12 cellular contexts compared by ENCODE assay signal in genomic region chr7:44289341-44290249, GRCh38. TPM values are rescaled to one million over a fixed set of nuclear protein-coding genes. Genes with fewer than 3 reads are reported as not detected.
DNase-seq lines count a peak whose midpoint lies in the region; ATAC-seq and TF ChIP-seq lines count a peak whose summit lies in the region.
"Had no signal": no experiment of that assay in that cellular context is flagged by ENCODE, and none has a peak within 500 bp of the region (broad histone marks: within the 10 kb centered on the region; RNA-seq: fewer than 3 reads in every experiment).

No MANE protein-coding gene starts in this region.

- H3K23ac ChIP-seq in H9 (ENCODE audit: insufficient read length, low read depth, low read length), result no peak overlapping the region

- H3K27ac ChIP-seq in H9 (ENCODE audit: insufficient read length, low read depth, low read length) (no peak overlapping the region), right atrium auricular region (peak overlapping the region; percentile 84 to 91), spleen (no peak overlapping the region), foreskin keratinocyte (no peak overlapping the region)

- H3K9me3 ChIP-seq in H9 (ENCODE audit: control insufficient read depth, low read depth, low read length), result no peaks in the 10 kb centered on the region
- no peaks in the 10 kb centered on the region for H3K9me3 ChIP-seq in right atrium auricular region
- no peaks in the 10 kb centered on the region for H3K9me3 ChIP-seq in spleen

- no peak overlapping the region for H3T11ph ChIP-seq in H9 (ENCODE audit: low read length)

- no peak overlapping the region for H3K4ac ChIP-seq in H9 (ENCODE audit: low read depth, low read length)

- no peaks in the 10 kb centered on the region for H3K79me2 ChIP-seq in H9 (ENCODE audit: insufficient read depth, low read length)

- no peak overlapping the region for H3K14ac ChIP-seq in H9 (ENCODE audit: insufficient read depth, low read length)

- no peak for ATAC-seq in activated CD8-positive, alpha-beta memory T cell treated with anti-CD3 and anti-CD28 coated beads, Interleukin-2, amount 10 ng/mL, durations not matched to agents 7 days and 5 days
- no peak for ATAC-seq in HG02884 (IDR thresholded peaks at IDR 0.05; ENCODE audit: unreplicated experiment)
- no peak for ATAC-seq in foreskin keratinocyte
- ATAC-seq: esophagus mucosa had no signal

- no peaks in the 10 kb centered on the region for H3K4me1 ChIP-seq in H9 (ENCODE audit: insufficient read depth, low read length)
- peaks cover 0 to 73% of the 10 kb centered on the region in 2 donors for H3K4me1 ChIP-seq in right atrium auricular region
- no peaks in the 10 kb centered on the region for H3K4me1 ChIP-seq in spleen
- no peaks in the 10 kb centered on the region for H3K4me1 ChIP-seq in foreskin keratinocyte

- H4K8ac ChIP-seq in H9 (replicated peaks; ENCODE audit: insufficient read length, low read depth, low read length), result no peak overlapping the region

- no peak overlapping the region for H2AFZ ChIP-seq in H9 (ENCODE audit: low read length)

- no peaks in the 10 kb centered on the region for H3K23me2 ChIP-seq in H9 (ENCODE audit: insufficient read length, low read depth, low read length, poor library complexity, severe bottlenecking)

- no peak overlapping the region for H2BK12ac ChIP-seq in H9 (ENCODE audit: insufficient read length, low read depth, low read length)

- TF ChIP-seq POLR2A in spleen (IDR thresholded peaks at IDR 0.05), result no peak

- no peak overlapping the region for H3K56ac ChIP-seq in H9 (ENCODE audit: insufficient read length, low read depth, low read length)

- no peaks in the 10 kb centered on the region for H3K79me1 ChIP-seq in H9 (ENCODE audit: insufficient read depth, low read depth, low read length, poor library complexity, severe bottlenecking)

- no peaks in the 10 kb centered on the region for H3K36me3 ChIP-seq in right atrium auricular region
- H3K36me3 ChIP-seq in spleen, result no peaks in the 10 kb centered on the region

- H3K4me1 Mint-ChIP-seq in H9, result peaks cover 8 to 24% of the 10 kb centered on the region in 2 experiments; a peak in 3 of 4 replicates
- H3K4me1 Mint-ChIP-seq in activated CD8-positive, alpha-beta memory T cell treated with anti-CD3 and anti-CD28 coated beads, Interleukin-2, amount 10 ng/mL, durations not matched to agents 7 days and 5 days, result no peaks in the 10 kb centered on the region

- peaks cover 31% of the 10 kb centered on the region for H3K27me3 Mint-ChIP-seq in H9 (ENCODE audit: low read depth)
- peaks cover 32% of the 10 kb centered on the region for H3K27me3 Mint-ChIP-seq in activated CD8-positive, alpha-beta memory T cell treated with anti-CD3 and anti-CD28 coated beads, Interleukin-2, amount 10 ng/mL, durations not matched to agents 7 days and 5 days

- no CpG with 5 or more reads among the region's 24 CpGs for whole genome bisulfite sequencing in H9 (ENCODE audit: extremely low coverage, insufficient read length, low lambda C conversion rate)
- 81 to 91% (median 90%) methylated on average over 17 to 24 of the region's 24 CpGs for WGBS in spleen, 5 donors

- no peaks in the 10 kb centered on the region for H4K20me1 ChIP-seq in H9 (ENCODE audit: control insufficient read depth, insufficient read depth, insufficient read length)

- no peak overlapping the region for H2BK5ac ChIP-seq in H9 (ENCODE audit: insufficient read length, low read length)

- H4K91ac ChIP-seq in H9 (ENCODE audit: insufficient read length, low read depth, low read length), result no peak overlapping the region

- TF ChIP-seq CTCF in H9 (conservative IDR thresholded peaks at IDR 0.05) (no peak), right atrium auricular region (IDR thresholded peaks at IDR 0.05) (no peak), spleen (IDR thresholded peaks at IDR 0.05 in 8 of 11, conservative IDR thresholded peaks at IDR 0.05 in 3 of 11) (no peak), foreskin keratinocyte (conservative IDR thresholded peaks at IDR 0.05) (no peak)

- no peak overlapping the region for H3K9ac ChIP-seq in H9 (ENCODE audit: extremely low read depth, insufficient read length, low read length)

- no peaks in the 10 kb centered on the region for H3K36me3 Mint-ChIP-seq in H9 (ENCODE audit: insufficient read depth in 1 of 3, low read depth in 3 of 3)
- H3K36me3 Mint-ChIP-seq in activated CD8-positive, alpha-beta memory T cell treated with anti-CD3 and anti-CD28 coated beads, Interleukin-2, amount 10 ng/mL, durations not matched to agents 7 days and 5 days, result no peaks in the 10 kb centered on the region

- H3K4me3 Mint-ChIP-seq in H9, result no peak overlapping the region
- no peak overlapping the region for H3K4me3 Mint-ChIP-seq in activated CD8-positive, alpha-beta memory T cell treated with anti-CD3 and anti-CD28 coated beads, Interleukin-2, amount 10 ng/mL, durations not matched to agents 7 days and 5 days

- DNase-seq in H9 (peak; percentile 32), right atrium auricular region (ENCODE audit: low spot score) (peak; percentile 58), spleen (peak; percentile 67), foreskin keratinocyte (no peak), NCI-H345 treated with DMSO at 0.1 percent for 48 hours (lab: John Stamatoyannopoulos, UW; ENCODE audit: unreplicated experiment) (no peak)
- DNase-seq in activated CD8-positive, alpha-beta memory T cell treated with anti-CD3 and anti-CD28 coated beads, Interleukin-2, amount 10 ng/mL, durations not matched to agents 7 days and 5 days, result peak; percentile 34
- DNase-seq: central memory CD4-positive, alpha-beta T cell; NCI-H1105; NCI-H524 had no signal

- no peak overlapping the region for H2BK20ac ChIP-seq in H9 (ENCODE audit: low read depth, low read length, poor library complexity, severe bottlenecking)

- H3K27me3 ChIP-seq in H9 (ENCODE audit: insufficient read depth, low read length) (no peaks in the 10 kb centered on the region), right atrium auricular region (no peaks in the 10 kb centered on the region), spleen (replicated peaks in 1 of 7) (peaks cover 0 to 29% (median 0%) of the 10 kb centered on the region in 7 donors), foreskin keratinocyte (peaks cover 11% of the 10 kb centered on the region)

- H3K27ac Mint-ChIP-seq in H9, result peak overlapping the region in 1 of 3 experiments; percentile 83; a peak in 3 of 7 replicates
- no peak overlapping the region for H3K27ac Mint-ChIP-seq in activated CD8-positive, alpha-beta memory T cell treated with anti-CD3 and anti-CD28 coated beads, Interleukin-2, amount 10 ng/mL, durations not matched to agents 7 days and 5 days

- CTCF ChIA-PET in activated CD8-positive, alpha-beta memory T cell treated with anti-CD3 and anti-CD28 coated beads, Interleukin-2, amount 10 ng/mL, durations not matched to agents 7 days and 5 days (lab: Charles Lee), result no interaction called here

- no peaks in the 10 kb centered on the region for H3K9me3 Mint-ChIP-seq in H9
- H3K9me3 Mint-ChIP-seq in activated CD8-positive, alpha-beta memory T cell treated with anti-CD3 and anti-CD28 coated beads, Interleukin-2, amount 10 ng/mL, durations not matched to agents 7 days and 5 days (ENCODE audit: low read depth), result no peaks in the 10 kb centered on the region

- H3K4me2 ChIP-seq in H9 (ENCODE audit: insufficient read depth, insufficient read length, low read length), result no peak overlapping the region

- no peak overlapping the region for H2AK5ac ChIP-seq in H9 (ENCODE audit: insufficient read length, low read length)

- H3K18ac ChIP-seq in H9 (ENCODE audit: insufficient read length, low read depth, low read length), result no peak overlapping the region

- H4K5ac ChIP-seq in H9 (ENCODE audit: insufficient read length, low read depth, low read length), result no peak overlapping the region

- no peak overlapping the region for H2BK120ac ChIP-seq in H9 (ENCODE audit: low read depth, low read length, poor library complexity, severe bottlenecking)

- H3K4me3 ChIP-seq in right atrium auricular region (no peak overlapping the region), spleen (no peak overlapping the region)

- H2BK15ac ChIP-seq in H9 (ENCODE audit: low read depth, low read length), result no peak overlapping the region

- intact Hi-C loops in spleen (cut with DNase I; ENCODE audit: low total_unique reads), result no loop called here

RNA-seq across cellular contexts. Expression of gene CAMK2B, which starts 35.8 kb away (rescaled TPM):
- total RNA-seq in H9 (2021), result 0.17 and 0.24 TPM in 2 replicates
- under 1 TPM in 1 of 2 experiments, not detected in 1; 0.63 TPM for total RNA-seq in activated CD8-positive, alpha-beta memory T cell treated with anti-CD3 and anti-CD28 coated beads, Interleukin-2, amount 10 ng/mL, durations not matched to agents 7 days and 5 days
- total RNA-seq in right atrium auricular region, result 10 to 100 TPM; 79.9 to 84.7 TPM
- 1 to 10 TPM in 1 of 7 donors, under 1 TPM in 4, not detected in 2; 0.20 to 2.9 (median 0.29) TPM for total RNA-seq in spleen
- polyA plus RNA-seq in spleen, result 1 to 10 TPM in 1 of 3 donors, under 1 TPM in 2; 0.57 to 1.1 (median 0.65) TPM
- total RNA-seq in foreskin keratinocyte, result 0.46 and 1.5 TPM in 2 replicates
- 0.88 and 1.3 TPM in 2 replicates for polyA plus RNA-seq in foreskin keratinocyte
- total RNA-seq: mononuclear cell had no signal

Comparison
In these comparisons a context has a peak if more than half of its experiments do, and no peak if none do; other contexts are left out.
1. DNase-seq: peak in H9 (single experiment), activated CD8-positive, alpha-beta memory T cell treated with anti-CD3 and anti-CD28 coated beads, Interleukin-2, amount 10 ng/mL, durations not matched to agents 7 days and 5 days (single experiment), right atrium auricular region (single experiment) and spleen (single experiment); none in foreskin keratinocyte (0 of 2) and NCI-H345 treated with DMSO at 0.1 percent for 48 hours (single experiment).
2. H3K27ac ChIP-seq: peak in right atrium auricular region (2 of 2); none in H9 (single experiment), spleen (0 of 8) and foreskin keratinocyte (single experiment).
3. RNA of gene CAMK2B, which starts 35.8 kb away (total RNA-seq): 79.9 to 84.7 TPM in right atrium auricular region; 0.63 TPM in activated CD8-positive, alpha-beta memory T cell treated with anti-CD3 and anti-CD28 coated beads, Interleukin-2, amount 10 ng/mL, durations not matched to agents 7 days and 5 days, 0.46 to 1.5 TPM in foreskin keratinocyte, 0.20 to 2.9 TPM in spleen and 0.17 to 0.24 TPM in H9; every median in the first group is over 10 times any median in the second.